In genomic region chr18:70322385-70322784, GRCh38 we compare ENCODE assay signal across 21 cellular contexts. TPM values are rescaled to one million over a fixed set of nuclear protein-coding genes. Genes with fewer than 3 reads are reported as not detected.
DNase-seq lines count a peak whose midpoint lies in the region; ATAC-seq and TF ChIP-seq lines count a peak whose summit lies in the region.
"Had no signal": no experiment of that assay in that cellular context is flagged by ENCODE, and none has a peak within 500 bp of the region (broad histone marks: within the 10 kb centered on the region; RNA-seq: fewer than 3 reads in every experiment).

No MANE protein-coding gene starts in this region.

- H3K27ac ChIP-seq in PC-9 (peak overlapping the region; percentile 45; the same call in 1 of the 2 replicates), mesenchymal stem cell (ENCODE audit: low read length, poor library complexity, severe bottlenecking) (peak overlapping the region; percentile 24)
- H3K27ac ChIP-seq: BLaER1, RWPE1 had no signal

- H3K4me2 ChIP-seq in PC-9 (no peak overlapping the region), mesenchymal stem cell (ENCODE audit: low read length, poor library complexity, severe bottlenecking) (no peak overlapping the region)
- H3K4me2 ChIP-seq: BLaER1 had no signal

- no peaks in the 10 kb centered on the region for H3K9me2 ChIP-seq in PC-9 (ENCODE audit: insufficient read depth)

- H3K4me3 Mint-ChIP-seq in T-helper 17 cell: no peak overlapping the region
- H3K4me3 Mint-ChIP-seq: CD4-positive, alpha-beta T cell; IgD-negative memory B cell had no signal

- H3K36me3 ChIP-seq in PC-9 (ENCODE audit: low read depth) (peaks cover 34% of the 10 kb centered on the region), mesenchymal stem cell (ENCODE audit: control insufficient read depth in 1 of 2, insufficient read depth in 2 of 2, low read depth in 1 of 2, low read length in 2 of 2) (peaks cover 14 to 37% of the 10 kb centered on the region in 2 experiments)

- no peak overlapping the region for H2BK12ac ChIP-seq in mesenchymal stem cell (ENCODE audit: low read length in 2 of 2)

- BruUV-seq in PC-9 (replicated peaks; lab: Mats Ljungman, UMichigan): no TSS peak

- H3K79me2 ChIP-seq in PC-9 (ENCODE audit: low read depth): peaks cover 94% of the 10 kb centered on the region

- H3K79me1 ChIP-seq in mesenchymal stem cell (replicated peaks; ENCODE audit: low read length, poor library complexity, severe bottlenecking): peaks cover 14% of the 10 kb centered on the region

- H3K27me3 Mint-ChIP-seq in T-helper 17 cell: no peaks in the 10 kb centered on the region
- H3K27me3 Mint-ChIP-seq: CD4-positive, alpha-beta T cell; IgD-negative memory B cell had no signal

- POLR2A ChIA-PET in PC-9 (lab: Charles Lee; ENCODE audit: unreplicated experiment): no interaction called here

- no peak overlapping the region for H3K18ac ChIP-seq in mesenchymal stem cell (ENCODE audit: low read depth in 1 of 2, low read length in 2 of 2)

- no peak overlapping the region for H4K8ac ChIP-seq in mesenchymal stem cell (ENCODE audit: low read length)

- intact Hi-C loops in PC-9 (cut with micrococcal nuclease; ENCODE audit: unreplicated experiment): no loop called here

- 100% methylated on average over 2 of the region's 2 CpGs for WGBS in mesenchymal stem cell

- no peak overlapping the region for H2AFZ ChIP-seq in PC-9
- H2AFZ ChIP-seq in mesenchymal stem cell (ENCODE audit: low read depth, low read length): no peak overlapping the region

- no peak for DNase-seq in PC-9
- DNase-seq in epithelial cell of proximal tubule (ENCODE audit: low read depth): no peak
- no peak for DNase-seq in mesenchymal stem cell
- no peak for DNase-seq in SK-N-DZ (ENCODE audit: low spot score)
- DNase-seq in NCI-H526 (lab: John Stamatoyannopoulos, UW): no peak
- no peak for DNase-seq in T-helper 17 cell
- DNase-seq: CD4-positive, alpha-beta T cell; COR-L47; DND-41; GOT3; MV-4-11; NCI-H1105 treated with DMSO at 0.1 percent for 48 hours; NCI-H1694 treated with DMSO at 0.1 percent for 48 hours; NCI-H2081 treated with DMSO at 0.1 percent for 48 hours; NCI-H446; NCI-H526 treated with DMSO at 0.1 percent for 48 hours; SIG-M5 had no signal

- TF ChIP-seq CTCF in PC-9 (conservative IDR thresholded peaks at IDR 0.05) (no peak), epithelial cell of proximal tubule (conservative IDR thresholded peaks at IDR 0.05; ENCODE audit: low read depth, low read length) (no peak)

- H3K4me3 ChIP-seq in PC-9 (no peak overlapping the region), epithelial cell of proximal tubule (ENCODE audit: low read depth, low read length) (peak overlapping the region; percentile 17), mesenchymal stem cell (ENCODE audit: insufficient read depth in 1 of 2, low read depth in 1 of 2, low read length in 2 of 2) (no peak overlapping the region)
- H3K4me3 ChIP-seq: BLaER1 had no signal

- H3K36me3 Mint-ChIP-seq in T-helper 17 cell (ENCODE audit: low read depth): no peaks in the 10 kb centered on the region
- H3K36me3 Mint-ChIP-seq: IgD-negative memory B cell had no signal

- H3F3A ChIP-seq in PC-9 (ENCODE audit: insufficient read depth, low read depth): 0 out of 2 replicates have a peak, but pooled peaks cover 5% of the 10 kb centered on the region

- ATAC-seq in T-helper 17 cell (no peak), GM19328 (IDR thresholded peaks at IDR 0.05; ENCODE audit: unreplicated experiment) (no peak)

- no peak overlapping the region for H3K14ac ChIP-seq in mesenchymal stem cell (ENCODE audit: low read length in 2 of 2)

- no peak overlapping the region for H2BK5ac ChIP-seq in mesenchymal stem cell (ENCODE audit: low read depth, low read length, poor library complexity, severe bottlenecking)

- CTCF ChIA-PET in PC-9 (lab: Charles Lee): no interaction called here

- H4K91ac ChIP-seq in mesenchymal stem cell (ENCODE audit: low read length): no peak overlapping the region

- no peak overlapping the region for H3K23ac ChIP-seq in mesenchymal stem cell (ENCODE audit: low read length in 2 of 2)

- H3K9me3 ChIP-seq in PC-9 (ENCODE audit: insufficient read depth, low read depth) (no peaks in the 10 kb centered on the region), mesenchymal stem cell (ENCODE audit: control insufficient read depth, low read length) (no peaks in the 10 kb centered on the region), T-helper 17 cell (ENCODE audit: control insufficient read depth, low read length, poor library complexity, severe bottlenecking) (no peaks in the 10 kb centered on the region)

- no peak overlapping the region for H2BK15ac ChIP-seq in mesenchymal stem cell (ENCODE audit: low read depth, poor library complexity, severe bottlenecking)

- H3K27me3 ChIP-seq in PC-9 (ENCODE audit: insufficient read depth, low read depth): no peaks in the 10 kb centered on the region
- H3K27me3 ChIP-seq in mesenchymal stem cell (ENCODE audit: control insufficient read depth in 1 of 2, insufficient read depth in 1 of 2, low read length in 2 of 2): no peaks in the 10 kb centered on the region
- H3K27me3 ChIP-seq: BLaER1 had no signal

- H2AK5ac ChIP-seq in mesenchymal stem cell (ENCODE audit: low read length, severe bottlenecking): no peak overlapping the region

- no peaks in the 10 kb centered on the region for H3K4me1 Mint-ChIP-seq in T-helper 17 cell

- no peak overlapping the region for H2BK120ac ChIP-seq in mesenchymal stem cell (ENCODE audit: low read depth, low read length)

- no peak overlapping the region for H3K27ac Mint-ChIP-seq in T-helper 17 cell
- H3K27ac Mint-ChIP-seq: CD4-positive, alpha-beta T cell; IgD-negative memory B cell had no signal

- no peak overlapping the region for H3K4ac ChIP-seq in mesenchymal stem cell (ENCODE audit: low read depth in 1 of 2, low read length in 2 of 2)

- H4K20me1 ChIP-seq in PC-9 (ENCODE audit: insufficient read depth): peaks cover 4% of the 10 kb centered on the region; the same call in 1 of the 2 replicates

- H3K9ac ChIP-seq in mesenchymal stem cell (ENCODE audit: low read length): no peak overlapping the region
- H3K9ac ChIP-seq: BLaER1 had no signal

- H3K4me1 ChIP-seq in PC-9 (replicated peaks; ENCODE audit: insufficient read depth): 0 out of 2 replicates have a peak, but pooled peaks cover 14% of the 10 kb centered on the region
- peaks cover 4% of the 10 kb centered on the region for H3K4me1 ChIP-seq in mesenchymal stem cell (ENCODE audit: control insufficient read depth, insufficient read depth, low read depth, low read length)
- H3K4me1 ChIP-seq: BLaER1 had no signal

RNA-seq across cellular contexts. Expression of gene SOCS6, which starts 33.5 kb away (rescaled TPM):
- 20.9 and 21.0 TPM in 2 replicates for total RNA-seq in PC-9 (2021)
- 12.3 and 13.9 TPM in 2 replicates for total RNA-seq in epithelial cell of proximal tubule
- polyA plus RNA-seq in mesenchymal stem cell (2013, experiment 1 of 2): 14.7 TPM
- 13.9 TPM for polyA plus RNA-seq in mesenchymal stem cell (2013, experiment 2 of 2)
- 7.9 and 9.9 TPM in 2 replicates for polyA plus RNA-seq in SK-N-DZ (2014; cell fraction: cytosol; rRNA removed)
- polyA plus RNA-seq in SK-N-DZ (2014; cell fraction: nucleus; rRNA removed): 5.9 and 8.1 TPM in 2 replicates
- total RNA-seq in T-helper 17 cell: 1 to 10 TPM in 1 of 2 donors, under 1 TPM in 1; 0.87 to 2.9 TPM
